In the genomic region with DNA sequence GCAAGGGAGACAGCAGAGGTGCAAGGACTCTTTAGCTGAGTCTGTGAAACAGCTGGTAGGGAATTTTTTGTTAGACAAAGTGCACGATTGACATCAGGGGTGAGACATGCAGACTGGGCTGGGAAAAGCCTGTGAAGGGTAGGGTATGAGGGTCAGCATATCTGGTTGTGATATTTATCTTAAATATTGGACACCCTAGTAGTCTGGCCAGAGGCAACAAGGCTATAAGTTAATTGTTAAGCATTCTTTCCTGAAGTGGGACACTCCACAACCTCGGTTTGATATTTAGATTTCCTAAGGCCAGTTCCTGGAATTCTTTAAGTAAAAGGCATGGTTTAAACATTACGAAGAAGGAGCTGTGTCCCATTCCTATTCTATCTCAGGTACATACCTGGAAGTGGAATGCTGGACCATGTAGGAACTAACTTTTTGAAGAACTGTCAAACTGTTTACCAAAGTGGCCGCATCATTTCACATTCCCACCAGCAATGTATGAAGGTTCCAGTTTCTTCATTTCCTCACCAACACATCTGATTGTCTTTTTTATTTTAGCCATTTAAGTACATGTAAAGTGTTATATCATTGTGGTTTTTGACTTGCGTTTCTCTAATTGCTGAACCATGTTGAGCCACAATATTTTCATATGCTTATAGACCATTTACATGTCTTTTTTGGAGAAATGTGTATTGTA, we compare ENCODE assay signal across 23 cellular contexts. TPM values are rescaled to one million over a fixed set of nuclear protein-coding genes. Genes with fewer than 3 reads are reported as not detected.
DNase-seq lines count a peak whose midpoint lies in the region; ATAC-seq, FAIRE-seq and TF ChIP-seq lines count a peak whose summit lies in the region.
"Had no signal": no experiment of that assay in that cellular context is flagged by ENCODE, and none has a peak within 500 bp of the region (broad histone marks: within the 10 kb centered on the region; RNA-seq: fewer than 3 reads in every experiment).

No MANE protein-coding gene starts in this region.

- no peak overlapping the region for H2AFZ ChIP-seq in GM12878 (ENCODE audit: control insufficient read depth, low read depth, low read length)

- RAD21 ChIA-PET in GM12878 (lab: Charles Lee; ENCODE audit: unreplicated experiment), result interaction anchor here (1.5 kb wide), 1 partner anchor 10 kb away, joined by 4 read pairs; no protein-coding TSS in a partner anchor

- CTCF ChIA-PET in GM12878 (lab: Yijun Ruan, JAX), result interaction anchor here (1.0 kb wide), 2 partner anchors 9 to 267 kb away, joined by 3 read pairs; no protein-coding TSS in a partner anchor

- ATAC-seq in GM21423 (IDR thresholded peaks at IDR 0.05; ENCODE audit: unreplicated experiment) (peak; percentile 7), HG03378 (IDR thresholded peaks at IDR 0.05; ENCODE audit: unreplicated experiment) (peak; percentile 24), GM12878 (peak; percentile 48), GM19395 (IDR thresholded peaks at IDR 0.05; ENCODE audit: unreplicated experiment) (no peak)
- no peak for ATAC-seq in stimulated activated memory B cell treated with anti-CD40 and anti-IgM and Interleukin-4, amounts not matched to agents 10 μg/mL and 1 μg/mL and 100 μg/mL, for 72 hours
- ATAC-seq: CD8-positive, alpha-beta T cell; PC-3 had no signal

- no peak overlapping the region for H3K27ac Mint-ChIP-seq in stimulated activated memory B cell treated with anti-CD40 and anti-IgM and Interleukin-4, amounts not matched to agents 10 μg/mL and 1 μg/mL and 100 μg/mL, for 72 hours
- H3K27ac Mint-ChIP-seq: CD8-positive, alpha-beta T cell had no signal

- H3K27ac ChIP-seq in GM12878 (ENCODE audit: control insufficient read depth, insufficient read depth), result no peak overlapping the region
- H3K27ac ChIP-seq in sigmoid colon, result peak overlapping the region in 3 of 4 donors; percentile 8 to 73 (median 55)

- H3K36me3 ChIP-seq in GM12878 (ENCODE audit: control insufficient read depth in 2 of 2, insufficient read depth in 2 of 2, low read length in 1 of 2), result peaks cover 0 to 3% of the 10 kb centered on the region in 2 experiments; a peak in 1 of 4 replicates
- no peaks in the 10 kb centered on the region for H3K36me3 ChIP-seq in sigmoid colon
- H3K36me3 ChIP-seq: BE2C had no signal

- no peak for FAIRE-seq in GM12878 (lab: Jason Lieb, UNC)
- FAIRE-seq in H54 (lab: Jason Lieb, UNC), result no peak
- FAIRE-seq: D721Med, G401.6, GM12891, GM18507 had no signal

- H3K9me3 Mint-ChIP-seq in stimulated activated memory B cell treated with anti-CD40 and anti-IgM and Interleukin-4, amounts not matched to agents 10 μg/mL and 1 μg/mL and 100 μg/mL, for 72 hours, result peaks cover 20% of the 10 kb centered on the region

- TF ChIP-seq CTCF in GM12878 (IDR thresholded peaks at IDR 0.05 in 2 of 3, conservative IDR thresholded peaks at IDR 0.05 in 1 of 3; ENCODE audit: control insufficient read depth in 2 of 3, extremely low read depth in 1 of 3, insufficient read depth in 1 of 3, low read depth in 3 of 3, low read length in 3 of 3), result no peak
- no peak for TF ChIP-seq CTCF in sigmoid colon (IDR thresholded peaks at IDR 0.05)

- in situ Hi-C loops in GM12878 (cut with MboI), result no loop called here

- DNase-seq in GM12878 (ENCODE audit: low read depth, low spot score), result no peak
- DNase-seq in sigmoid colon, result no peak
- no peak for DNase-seq in H54 (ENCODE audit: insufficient read length, low spot score)
- DNase-seq in dedifferentiated amniotic fluid mesenchymal stem cell (ENCODE audit: extremely low spot score), result no peak
- DNase-seq: BE2C; CD8-positive, alpha-beta T cell; DND-41; H7; IMR-90; Karpas-422; MM.1S; NCI-H1930; NCI-H2171; NCI-H446; PC-3 had no signal

- WGBS in GM12878 (ENCODE audit: insufficient coverage, insufficient replicate concordance, low lambda C conversion rate, missing lambda C conversion rate), result 72% methylated on average over 5 of the region's 5 CpGs
- 74 to 75% methylated on average over 5 of the region's 5 CpGs for WGBS in sigmoid colon, 2 donors

- TF ChIP-seq RAD21 in GM12878 (IDR thresholded peaks at IDR 0.05; ENCODE audit: insufficient read depth, low read depth, low read length), result no peak

- H3K79me2 ChIP-seq in GM12878 (ENCODE audit: control insufficient read depth, insufficient read depth, low read length), result peaks cover 8% of the 10 kb centered on the region

- no peak overlapping the region for H3K9ac ChIP-seq in GM12878 (ENCODE audit: control insufficient read depth, insufficient read depth, low read length)

- POLR2A ChIA-PET in GM12878 (lab: Charles Lee), result interaction anchor here (0.6 to 1.3 kb wide), 2 partner anchors 13 to 46 kb away, joined by 5 to 6 read pairs; no protein-coding TSS in a partner anchor

- H3K4me3 ChIP-seq in GM12878 (no peak overlapping the region), sigmoid colon (no peak overlapping the region)

- TF ChIP-seq POLR2A in GM12878 (IDR thresholded peaks at IDR 0.05; ENCODE audit: low read depth, low read length) (no peak), sigmoid colon (IDR thresholded peaks at IDR 0.05) (no peak), H54 (IDR thresholded peaks at IDR 0.05; ENCODE audit: low read depth, low read length) (no peak)

- no peaks in the 10 kb centered on the region for H3K27me3 Mint-ChIP-seq in stimulated activated memory B cell treated with anti-CD40 and anti-IgM and Interleukin-4, amounts not matched to agents 10 μg/mL and 1 μg/mL and 100 μg/mL, for 72 hours

- H3K36me3 Mint-ChIP-seq in stimulated activated memory B cell treated with anti-CD40 and anti-IgM and Interleukin-4, amounts not matched to agents 10 μg/mL and 1 μg/mL and 100 μg/mL, for 72 hours, result peaks cover 56% of the 10 kb centered on the region

- peaks cover 43% of the 10 kb centered on the region for H3K4me1 Mint-ChIP-seq in stimulated activated memory B cell treated with anti-CD40 and anti-IgM and Interleukin-4, amounts not matched to agents 10 μg/mL and 1 μg/mL and 100 μg/mL, for 72 hours

- SMC1A ChIA-PET in GM12878 (lab: Charles Lee; ENCODE audit: uncharacterized antibody, unreplicated experiment), result interaction anchor here (1.3 to 1.9 kb wide), 2 partner anchors 14 to 271 kb away, joined by 4 to 7 read pairs; no protein-coding TSS in a partner anchor

- H3K4me3 Mint-ChIP-seq in stimulated activated memory B cell treated with anti-CD40 and anti-IgM and Interleukin-4, amounts not matched to agents 10 μg/mL and 1 μg/mL and 100 μg/mL, for 72 hours, result no peak overlapping the region
- H3K4me3 Mint-ChIP-seq: CD8-positive, alpha-beta T cell had no signal

- H3K4me1 ChIP-seq in GM12878 (ENCODE audit: control insufficient read depth, insufficient read depth, low read length) (peaks cover 4% of the 10 kb centered on the region; the same call in 1 of the 2 replicates), sigmoid colon (peaks cover 0 to 56% (median 34%) of the 10 kb centered on the region in 4 donors)
- H3K4me1 ChIP-seq: BE2C had no signal

- H3K9me3 ChIP-seq in GM12878 (replicated peaks; ENCODE audit: control insufficient read depth, insufficient read depth, low read length), result peaks cover 1% of the 10 kb centered on the region; the same call in 2 of the 3 replicates
- H3K9me3 ChIP-seq in sigmoid colon, result peaks cover 0 to 8% (median 4%) of the 10 kb centered on the region in 4 donors
- H3K9me3 ChIP-seq: BE2C had no signal

- H3K27me3 ChIP-seq in GM12878 (replicated peaks in 1 of 2; ENCODE audit: control insufficient read depth in 2 of 2, insufficient read depth in 2 of 2, low read length in 1 of 2) (no peaks in the 10 kb centered on the region), sigmoid colon (no peaks in the 10 kb centered on the region)
- H3K27me3 ChIP-seq: BE2C had no signal

- no peak overlapping the region for H3K4me2 ChIP-seq in GM12878 (ENCODE audit: control insufficient read depth, insufficient read depth)

- no TSS peak for BruUV-seq in GM12878 (replicated peaks; lab: Mats Ljungman, UMichigan)

- TF ChIP-seq EP300 in GM12878 (IDR thresholded peaks at IDR 0.05; ENCODE audit: borderline replicate concordance in 1 of 2, control insufficient read depth in 1 of 2, low read depth in 2 of 2, low read length in 2 of 2) (no peak), sigmoid colon (IDR thresholded peaks at IDR 0.05) (no peak)

- intact Hi-C loops in GM12878 (cut with micrococcal nuclease; ENCODE audit: unreplicated experiment) (no loop called here), sigmoid colon (cut with DNase I) (no loop called here)

- no peaks in the 10 kb centered on the region for H4K20me1 ChIP-seq in GM12878 (ENCODE audit: control insufficient read depth, insufficient read depth)

RNA-seq across cellular contexts. Expression of gene EHBP1, which starts 22.5 kb away (rescaled TPM):
- 326 and 345 TPM in 2 replicates for total RNA-seq in GM12878 (2013; cell fraction: nucleolus; rRNA removed)
- 10.5 and 14.6 TPM in 2 replicates for total RNA-seq in GM12878 (2014; rRNA removed)
- total RNA-seq in GM12878 (2014; rRNA removed; fragmentation: Illumina TruSeq; extraction: Trizol), result 22.2 and 25.3 TPM in 2 replicates
- total RNA-seq in GM12878 (2021), result 22.4 and 25.1 TPM in 2 replicates
- polyA plus RNA-seq in GM12878 (2011; ENCODE audit: low read depth), result 6.6 TPM
- 26.1 and 33.7 TPM in 2 replicates for polyA plus RNA-seq in GM12878 (2011; rRNA removed)
- polyA plus RNA-seq in GM12878 (2011; cell fraction: cytosol; rRNA removed), result 8.0 and 10.7 TPM in 2 replicates
- polyA plus RNA-seq in GM12878 (2011; cell fraction: nucleus; rRNA removed), result 28.8 and 30.4 TPM in 2 replicates
- polyA plus RNA-seq in GM12878 (2012), result 12.4 and 16.7 TPM in 2 replicates
- 18.9 and 25.0 TPM in 2 replicates for polyA plus RNA-seq in GM12878 (2014; fragmentation: Illumina TruSeq; extraction: Trizol)
- polyA plus RNA-seq in GM12878 (2014; fragmentation: Nextera tagmentation; extraction: Ambion mirVana), result 1 to 10 TPM; 5.7 to 5.9 TPM
- polyA plus RNA-seq in GM12878 (2014; rRNA removed), result 13.7 and 14.4 TPM in 2 replicates
- 10 to 100 TPM; 12.0 to 12.8 TPM for polyA plus RNA-seq in GM12878 (2016; fragmentation: Nextera tagmentation; extraction: Ambion mirVana)
- polyA minus RNA-seq in GM12878 (2011; rRNA and poly(A)+ RNA removed), result 56.1 and 59.0 TPM in 2 replicates
- 12.6 TPM in 2 replicates for polyA minus RNA-seq in GM12878 (2011; cell fraction: cytosol; rRNA and poly(A)+ RNA removed)
- polyA minus RNA-seq in GM12878 (2011; cell fraction: nucleus; rRNA and poly(A)+ RNA removed), result 64.8 and 88.5 TPM in 2 replicates
- total RNA-seq in sigmoid colon, result 100 to 1,000 TPM; 121 to 161 (median 153) TPM
- 10 to 100 TPM; 12.7 to 16.8 (median 13.2) TPM for polyA plus RNA-seq in sigmoid colon

Comparison
In these comparisons a context has a peak if more than half of its experiments do, and no peak if none do; other contexts are left out.
1. ATAC-seq: peak in GM21423 (single experiment), HG03378 (single experiment) and GM12878 (single experiment); none in GM19395 (single experiment) and stimulated activated memory B cell treated with anti-CD40 and anti-IgM and Interleukin-4, amounts not matched to agents 10 μg/mL and 1 μg/mL and 100 μg/mL, for 72 hours (single experiment).